ENCODE assay signal across 1 cellular context in the genomic region with DNA sequence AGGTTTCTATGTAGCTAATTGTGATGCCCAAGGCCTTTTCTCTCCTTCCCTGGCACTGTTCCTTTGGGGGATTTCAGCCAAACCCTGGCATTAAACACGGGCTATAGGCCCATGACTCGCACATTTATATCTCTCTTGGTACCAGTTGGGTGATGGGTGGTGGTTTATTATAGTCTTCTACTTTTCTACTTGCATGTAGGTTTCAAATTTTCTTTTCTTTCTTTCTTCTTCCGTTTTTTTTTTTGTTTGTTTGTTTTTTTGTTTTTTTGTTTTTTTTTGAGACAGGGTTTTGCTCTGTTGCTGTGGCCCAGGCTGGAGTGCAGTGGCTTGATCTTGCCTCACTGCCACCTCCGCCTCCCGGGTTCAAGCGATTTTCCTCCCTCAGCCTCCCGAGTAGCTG.
TF ChIP-seq lines count a peak whose summit lies in the region.

No MANE protein-coding gene starts in this region.

TF ChIP-seq in neural cell, 6 proteins besides CTCF, POLR2A, EP300 and RAD21 (continued from another document):
- TF ChIP-seq REST (IDR thresholded peaks at IDR 0.05; ENCODE audit: borderline replicate concordance) = no peak
- no peak for TF ChIP-seq TAF1 (IDR thresholded peaks at IDR 0.05; ENCODE audit: low read depth)
